ENCODE assay signal across 29 cellular contexts in genomic region chr7:34086064-34086463, GRCh38.
"Had no signal": no experiment of that assay in that cellular context is flagged by ENCODE, and none has a peak within 500 bp of the region (broad histone marks: within the 10 kb centered on the region; RNA-seq: fewer than 3 reads in every experiment).

No MANE protein-coding gene starts in this region.

- H3K27me3 ChIP-seq: ascending aorta, dorsolateral prefrontal cortex, heart right ventricle, right lobe of liver, testis, transverse colon, vagina had no signal

- ATAC-seq: foreskin keratinocyte; heart right ventricle; mucosa of descending colon; right lobe of liver; stimulated activated naive CD8-positive, alpha-beta T cell treated with anti-CD3 and anti-CD28 coated beads, Interleukin-15, Interleukin-2, amounts not matched to agents 100 U/mL and 50 U/mL, for 24 hours; T-helper 17 cell; WTC11 had no signal

- DNase-seq: activated CD4-positive, alpha-beta memory T cell treated with anti-CD3 and anti-CD28 coated beads, Interleukin-2, amount 10 ng/mL, durations not matched to agents 7 days and 5 days; activated CD4-positive, alpha-beta T cell treated with anti-CD3 and anti-CD28 coated beads for 1 hour; activated CD4-positive, alpha-beta T cell treated with anti-CD3 and anti-CD28 coated beads, Interleukin-2, amount 10 ng/mL, durations not matched to agents 7 days and 5 days; activated CD8-positive, alpha-beta memory T cell treated with anti-CD3 and anti-CD28 coated beads, Interleukin-2, amount 50 U/mL, for 48 hours; activated gamma-delta T cell; activated naive CD4-positive, alpha-beta T cell treated with anti-CD3 and anti-CD28 coated beads, Interleukin-2, amount 10 ng/mL, durations not matched to agents 7 days and 5 days; activated naive CD8-positive, alpha-beta T cell treated with anti-CD3 and anti-CD28 coated beads, Interleukin-2, amount 10 ng/mL, durations not matched to agents 7 days and 5 days; activated T-cell treated with anti-CD3 and anti-CD28 coated beads, Interleukin-2, amount 50 U/mL, for 24 hours; dorsolateral prefrontal cortex; effector memory CD4-positive, alpha-beta T cell; erythroblast; heart right ventricle; left ventricle myocardium inferior; mucosa of descending colon; right lobe of liver; stimulated activated CD4-positive, alpha-beta T cell treated with anti-CD3 and anti-CD28 coated beads, Interleukin-12 subunit alpha, Interleukin-12 subunit beta, amount 100 ng/mL, for 4 hours; stimulated activated CD4-positive, alpha-beta T cell treated with anti-CD3 and anti-CD28 coated beads, Interleukin-4, amount 100 ng/mL, for 1 hour; stimulated activated naive CD8-positive, alpha-beta T cell treated with anti-CD3 and anti-CD28 coated beads, Interleukin-15, Interleukin-2, amounts not matched to agents 100 U/mL and 50 U/mL, for 24 hours; T-helper 17 cell; T1000; testis; transverse colon had no signal

- H3K4me1 ChIP-seq: ascending aorta, foreskin keratinocyte, left ventricle myocardium inferior, right lobe of liver, testis, transverse colon, vagina had no signal

- H3K27ac ChIP-seq: ascending aorta, coronary artery, dorsolateral prefrontal cortex, foreskin keratinocyte, heart right ventricle, left ventricle myocardium inferior, right lobe of liver, skin epidermis, testis, transverse colon, vagina had no signal

- H3K4me3 ChIP-seq: ascending aorta, coronary artery, dorsolateral prefrontal cortex, heart right ventricle, left ventricle myocardium inferior, lung, mucosa of descending colon, right lobe of liver, skin epidermis, testis, transverse colon, vagina had no signal

- H3K9me3 ChIP-seq: ascending aorta, heart right ventricle, left ventricle myocardium inferior, mucosa of descending colon, right lobe of liver, testis, transverse colon, vagina had no signal

- H3K36me3 ChIP-seq: ascending aorta, heart right ventricle, left ventricle myocardium inferior, right lobe of liver, transverse colon, vagina had no signal
